In the genomic region with DNA sequence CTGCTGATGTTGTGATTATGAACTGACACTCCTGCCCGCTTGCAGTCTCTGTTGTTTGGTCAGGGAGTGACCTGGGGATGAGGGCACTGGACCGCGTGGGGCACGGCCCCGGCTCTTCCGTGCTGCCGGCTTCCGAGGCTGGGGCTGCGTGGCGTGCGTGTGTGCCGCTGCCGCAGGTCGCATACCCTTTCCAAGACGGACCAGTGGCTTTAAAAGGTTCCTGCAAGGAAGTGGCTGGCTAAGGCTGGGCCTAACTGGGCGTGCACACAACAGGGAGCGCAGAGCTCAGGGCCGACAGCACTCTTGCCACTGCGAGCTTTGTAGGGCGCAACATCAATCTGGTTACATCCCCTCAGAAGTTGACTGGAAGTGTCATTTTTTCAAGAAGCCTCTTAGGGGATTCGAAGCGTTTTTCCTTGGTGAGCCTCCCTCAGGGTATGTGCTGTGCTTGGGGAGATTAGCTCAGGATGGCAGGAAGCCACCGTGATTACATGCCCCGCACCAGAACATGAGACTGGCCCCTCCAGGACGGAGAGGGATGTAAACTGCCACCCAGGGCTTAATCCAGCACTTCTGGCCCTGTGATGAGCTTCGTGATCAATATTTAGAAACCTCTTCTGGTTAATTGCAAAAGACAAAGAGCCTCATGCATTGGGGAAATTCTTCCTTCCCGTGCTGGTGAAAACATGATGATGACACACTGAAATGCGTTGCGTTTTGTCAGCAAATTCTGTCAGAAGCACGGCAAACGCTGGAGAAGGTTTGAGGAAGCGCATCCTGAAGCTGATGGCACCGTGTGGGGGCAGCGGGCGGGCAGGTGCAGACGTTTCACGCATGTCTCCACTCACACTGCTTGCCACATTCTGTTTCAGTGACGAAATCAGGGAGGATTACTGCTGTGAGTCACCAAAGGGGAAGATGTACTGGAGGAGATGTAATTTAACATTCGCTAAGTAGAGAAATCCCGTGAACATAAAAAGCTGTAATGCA, we compare ENCODE assay signal across 8 cellular contexts. TPM values are rescaled to one million over a fixed set of nuclear protein-coding genes. Genes with fewer than 3 reads are reported as not detected.
A peak's percentile ranks its signal among the peaks of the same experiment; 100 is the strongest.
DNase-seq lines count a peak whose midpoint lies in the region; ATAC-seq and TF ChIP-seq lines count a peak whose summit lies in the region.

No MANE protein-coding gene starts in this region.

- WGBS in mesenchymal stem cell = 88% methylated on average over 40 of the region's 40 CpGs

- H3K9ac ChIP-seq in mesenchymal stem cell (ENCODE audit: low read length) = no peak overlapping the region

- H3K9me3 ChIP-seq in mesenchymal stem cell (ENCODE audit: control insufficient read depth, low read length) = no peaks in the 10 kb centered on the region

- peaks cover 13% of the 10 kb centered on the region for H3K79me1 ChIP-seq in mesenchymal stem cell (replicated peaks; ENCODE audit: low read length, poor library complexity, severe bottlenecking)

- H4K91ac ChIP-seq in mesenchymal stem cell (ENCODE audit: low read length) = no peak overlapping the region

- peak overlapping the region; percentile 9 for H3K4me3 ChIP-seq in NB4 (ENCODE audit: low read depth, low read length)
- no peak overlapping the region for H3K4me3 ChIP-seq in mesenchymal stem cell (ENCODE audit: insufficient read depth in 1 of 2, low read depth in 1 of 2, low read length in 2 of 2)

- ATAC-seq in GM21717 (IDR thresholded peaks at IDR 0.05; ENCODE audit: unreplicated experiment) = no peak
- ATAC-seq in GM18498 (IDR thresholded peaks at IDR 0.05; ENCODE audit: unreplicated experiment) = no peak

- peaks cover 52 to 59% of the 10 kb centered on the region in 2 experiments for H3K36me3 ChIP-seq in mesenchymal stem cell (ENCODE audit: control insufficient read depth in 1 of 2, insufficient read depth in 2 of 2, low read depth in 1 of 2, low read length in 2 of 2)

- no peak for TF ChIP-seq CTCF in NB4 (IDR thresholded peaks at IDR 0.05; ENCODE audit: low read depth, low read length)

- no peak overlapping the region for H2BK5ac ChIP-seq in mesenchymal stem cell (ENCODE audit: low read depth, low read length, poor library complexity, severe bottlenecking)

- H2BK120ac ChIP-seq in mesenchymal stem cell (ENCODE audit: low read depth, low read length) = no peak overlapping the region

- peak overlapping the region; percentile 26 for H3K27ac ChIP-seq in caudate nucleus (ENCODE audit: low read depth, low read length)
- peak overlapping the region; percentile 13 for H3K27ac ChIP-seq in mesenchymal stem cell (ENCODE audit: low read length, poor library complexity, severe bottlenecking)

- H2BK15ac ChIP-seq in mesenchymal stem cell (ENCODE audit: low read depth, poor library complexity, severe bottlenecking) = no peak overlapping the region

- no peak overlapping the region for H2BK12ac ChIP-seq in mesenchymal stem cell (ENCODE audit: low read length in 2 of 2)

- H3K14ac ChIP-seq in mesenchymal stem cell (ENCODE audit: low read length in 2 of 2) = no peak overlapping the region

- no peak overlapping the region for H3K18ac ChIP-seq in mesenchymal stem cell (ENCODE audit: low read depth in 1 of 2, low read length in 2 of 2)

- DNase-seq in 8988T (peak; percentile 96), NB4 (ENCODE audit: low read depth) (peak; percentile 100), caudate nucleus (lab: John Stamatoyannopoulos, UW) (peak in 50 of 61 donors; percentile 9 to 92 (median 55)), mesenchymal stem cell (peak; percentile 86), NCI-H2081 (lab: John Stamatoyannopoulos, UW) (no peak), NCI-H2227 treated with DMSO at 0.1 percent for 48 hours (lab: John Stamatoyannopoulos, UW) (no peak)

- no peak overlapping the region for H3K4me2 ChIP-seq in mesenchymal stem cell (ENCODE audit: low read length, poor library complexity, severe bottlenecking)

- H2AK5ac ChIP-seq in mesenchymal stem cell (ENCODE audit: low read length, severe bottlenecking) = no peak overlapping the region

- no peak overlapping the region for H3K23ac ChIP-seq in mesenchymal stem cell (ENCODE audit: low read length in 2 of 2)

- TF ChIP-seq POLR2A in NB4 (IDR thresholded peaks at IDR 0.05; ENCODE audit: extremely low read depth, insufficient read length) = no peak

- H3K27me3 ChIP-seq in mesenchymal stem cell (ENCODE audit: control insufficient read depth in 1 of 2, insufficient read depth in 1 of 2, low read length in 2 of 2) = no peaks in the 10 kb centered on the region

- no peak overlapping the region for H3K4ac ChIP-seq in mesenchymal stem cell (ENCODE audit: low read depth in 1 of 2, low read length in 2 of 2)

- peaks cover 19% of the 10 kb centered on the region for H3K4me1 ChIP-seq in mesenchymal stem cell (ENCODE audit: control insufficient read depth, insufficient read depth, low read depth, low read length)

- H4K8ac ChIP-seq in mesenchymal stem cell (ENCODE audit: low read length) = no peak overlapping the region

- no peak overlapping the region for H2AFZ ChIP-seq in mesenchymal stem cell (ENCODE audit: low read depth, low read length)

RNA-seq across cellular contexts. Expression of a gene that starts 11.1 kb away (rescaled TPM):
- 37.6 TPM for polyA plus RNA-seq in mesenchymal stem cell (2013, experiment 1 of 2)
- polyA plus RNA-seq in mesenchymal stem cell (2013, experiment 2 of 2) = 37.1 TPM

RNA-seq across cellular contexts. Expression of a gene that starts 46.2 kb away (rescaled TPM):
- polyA plus RNA-seq in mesenchymal stem cell (2013, experiment 1 of 2) = 4.8 TPM
- polyA plus RNA-seq in mesenchymal stem cell (2013, experiment 2 of 2) = 4.3 TPM

RNA-seq across cellular contexts. Expression of a gene that starts 51.8 kb away (rescaled TPM):
- 96.7 TPM for polyA plus RNA-seq in mesenchymal stem cell (2013, experiment 1 of 2)
- polyA plus RNA-seq in mesenchymal stem cell (2013, experiment 2 of 2) = 92.8 TPM

Comparison
In these comparisons a context has a peak if more than half of its experiments do, and no peak if none do; other contexts are left out.
1. DNase-seq: peak in 8988T (single experiment), NB4 (single experiment), caudate nucleus (50 of 61) and mesenchymal stem cell (single experiment); none in NCI-H2081 (0 of 2) and NCI-H2227 treated with DMSO at 0.1 percent for 48 hours (single experiment).